In genomic region chr20:50794181-50794845, GRCh38 we compare ENCODE assay signal across 8 cellular contexts. TPM values are rescaled to one million over a fixed set of nuclear protein-coding genes. Genes with fewer than 3 reads are reported as not detected.
DNase-seq lines count a peak whose midpoint lies in the region; ATAC-seq and TF ChIP-seq lines count a peak whose summit lies in the region.

No MANE protein-coding gene starts in this region.

- in situ Hi-C loops in GM13976 (cut with MboI; ENCODE audit: low sequenced_read_pairs, unreplicated experiment): loop anchor here (25.0 kb wide), 1 partner anchor 518 kb away; no protein-coding TSS in a partner anchor

- peaks cover 5% of the 10 kb centered on the region for H3K79me1 ChIP-seq in mesenchymal stem cell (replicated peaks; ENCODE audit: low read length, poor library complexity, severe bottlenecking)

- H3K27ac Mint-ChIP-seq in activated naive CD8-positive, alpha-beta T cell: peak overlapping the region; percentile 50

- WGBS in mesenchymal stem cell: 18% methylated on average over 35 of the region's 35 CpGs

- no peaks in the 10 kb centered on the region for H3K36me3 Mint-ChIP-seq in activated naive CD8-positive, alpha-beta T cell

- H3K27me3 Mint-ChIP-seq in activated naive CD8-positive, alpha-beta T cell: no peaks in the 10 kb centered on the region

- no peaks in the 10 kb centered on the region for H3K27me3 ChIP-seq in mesenchymal stem cell (ENCODE audit: control insufficient read depth in 1 of 2, insufficient read depth in 1 of 2, low read length in 2 of 2)

- no peaks in the 10 kb centered on the region for H3K36me3 ChIP-seq in mesenchymal stem cell (ENCODE audit: control insufficient read depth in 1 of 2, insufficient read depth in 2 of 2, low read depth in 1 of 2, low read length in 2 of 2)

- peak overlapping the region in 1 of 2 experiments; percentile 71 for H2BK12ac ChIP-seq in mesenchymal stem cell (ENCODE audit: low read length in 2 of 2)

- DNase-seq in GM12865 (ENCODE audit: low read depth) (no peak), mesenchymal stem cell (no peak), NCI-H1694 treated with DMSO at 0.1 percent for 48 hours (lab: John Stamatoyannopoulos, UW) (no peak), SHP77 treated with DMSO at 0.1 percent for 48 hours (lab: John Stamatoyannopoulos, UW) (no peak), GM13976 (ENCODE audit: low spot score) (no peak), NCI-H526 (lab: John Stamatoyannopoulos, UW) (no peak)

- H3K9me3 Mint-ChIP-seq in activated naive CD8-positive, alpha-beta T cell (ENCODE audit: low read depth): no peaks in the 10 kb centered on the region

- ATAC-seq in HG03039 (IDR thresholded peaks at IDR 0.05; ENCODE audit: unreplicated experiment): peak; percentile 0

- H3K4me1 ChIP-seq in mesenchymal stem cell (ENCODE audit: control insufficient read depth, insufficient read depth, low read depth, low read length): peaks cover 15% of the 10 kb centered on the region

- no peak overlapping the region for H4K91ac ChIP-seq in mesenchymal stem cell (ENCODE audit: low read length)

- H2AK5ac ChIP-seq in mesenchymal stem cell (ENCODE audit: low read length, severe bottlenecking): no peak overlapping the region

- H3K4me2 ChIP-seq in mesenchymal stem cell (ENCODE audit: low read length, poor library complexity, severe bottlenecking): peak overlapping the region; percentile 76

- H3K23ac ChIP-seq in mesenchymal stem cell (ENCODE audit: low read length in 2 of 2): no peak overlapping the region

- H3K4me3 Mint-ChIP-seq in activated naive CD8-positive, alpha-beta T cell: peak overlapping the region; percentile 82

- H3K27ac ChIP-seq in mesenchymal stem cell (ENCODE audit: low read length, poor library complexity, severe bottlenecking): no peak overlapping the region

- H3K9ac ChIP-seq in mesenchymal stem cell (ENCODE audit: low read length): peak overlapping the region; percentile 77

- H3K9me3 ChIP-seq in mesenchymal stem cell (ENCODE audit: control insufficient read depth, low read length): no peaks in the 10 kb centered on the region

- TF ChIP-seq CTCF in GM12865 (IDR thresholded peaks at IDR 0.05; ENCODE audit: insufficient read depth, low read depth, low read length, missing control alignments) (no peak), GM13976 (IDR thresholded peaks at IDR 0.05; ENCODE audit: borderline replicate concordance, control extremely low read depth, extremely low read depth, insufficient read depth, missing control alignments) (no peak)

- no peak overlapping the region for H4K8ac ChIP-seq in mesenchymal stem cell (ENCODE audit: low read length)

- no peak overlapping the region for H3K14ac ChIP-seq in mesenchymal stem cell (ENCODE audit: low read length in 2 of 2)

- peaks cover 24% of the 10 kb centered on the region for H3K4me1 Mint-ChIP-seq in activated naive CD8-positive, alpha-beta T cell (ENCODE audit: low read depth)

- H2BK15ac ChIP-seq in mesenchymal stem cell (ENCODE audit: low read depth, poor library complexity, severe bottlenecking): peak overlapping the region; percentile 91

- H2BK120ac ChIP-seq in mesenchymal stem cell (ENCODE audit: low read depth, low read length): no peak overlapping the region

- H2BK5ac ChIP-seq in mesenchymal stem cell (ENCODE audit: low read depth, low read length, poor library complexity, severe bottlenecking): no peak overlapping the region

- H2AFZ ChIP-seq in mesenchymal stem cell (ENCODE audit: low read depth, low read length): peak overlapping the region; percentile 37

- H3K4me3 ChIP-seq in GM12865 (ENCODE audit: low read depth, low read length): peak overlapping the region; percentile 46
- peak overlapping the region in 1 of 2 experiments; percentile 86 for H3K4me3 ChIP-seq in mesenchymal stem cell (ENCODE audit: insufficient read depth in 1 of 2, low read depth in 1 of 2, low read length in 2 of 2)

- no peak overlapping the region for H3K4ac ChIP-seq in mesenchymal stem cell (ENCODE audit: low read depth in 1 of 2, low read length in 2 of 2)

- H3K18ac ChIP-seq in mesenchymal stem cell (ENCODE audit: low read depth in 1 of 2, low read length in 2 of 2): no peak overlapping the region

RNA-seq across cellular contexts. Expression of gene BCAS4, which starts 0.5 kb away (rescaled TPM):
- polyA plus RNA-seq in mesenchymal stem cell (2013, experiment 1 of 2): 6.6 TPM
- 7.8 TPM for polyA plus RNA-seq in mesenchymal stem cell (2013, experiment 2 of 2)
